In genomic region chr16:30369938-30370443, GRCh38 we compare ENCODE assay signal across 8 cellular contexts. TPM values are rescaled to one million over a fixed set of nuclear protein-coding genes. Genes with fewer than 3 reads are reported as not detected.
DNase-seq lines count a peak whose midpoint lies in the region; ATAC-seq and TF ChIP-seq lines count a peak whose summit lies in the region.

No MANE protein-coding gene starts in this region.

- TF ChIP-seq CTCF in AG04449 (IDR thresholded peaks at IDR 0.05; ENCODE audit: insufficient read depth, low read length, missing control alignments) = no peak
- no peak for TF ChIP-seq CTCF in LNCaP clone FGC (IDR thresholded peaks at IDR 0.05; ENCODE audit: control insufficient read depth, extremely low read depth, insufficient read depth)

- H3K9ac ChIP-seq in endocrine pancreas (ENCODE audit: control insufficient read depth, insufficient read depth, low read length) (peak overlapping the region; percentile 60), trophoblast cell (ENCODE audit: low read length) (peak overlapping the region; percentile 73)

- H3K4ac ChIP-seq in trophoblast cell (ENCODE audit: low read depth, low read length) = peak overlapping the region; percentile 96

- ATAC-seq in GM19351 (IDR thresholded peaks at IDR 0.05; ENCODE audit: unreplicated experiment) (peak; percentile 10), GM19328 (IDR thresholded peaks at IDR 0.05; ENCODE audit: unreplicated experiment) (no peak)

- H3K4me3 ChIP-seq in AG04449 (ENCODE audit: low read depth, low read length) (peak overlapping the region; percentile 85), LNCaP clone FGC (ENCODE audit: low read depth, low read length) (peak overlapping the region; percentile 82), endocrine pancreas (ENCODE audit: control insufficient read depth, insufficient read depth, low read length) (no peak overlapping the region), trophoblast cell (ENCODE audit: low read depth, low read length) (peak overlapping the region; percentile 83)

- H2BK12ac ChIP-seq in trophoblast cell (ENCODE audit: low read length) = no peak overlapping the region

- no peaks in the 10 kb centered on the region for H3K4me1 ChIP-seq in endocrine pancreas (ENCODE audit: control insufficient read depth, insufficient read depth, low read length)
- peaks cover 21 to 27% of the 10 kb centered on the region in 2 experiments for H3K4me1 ChIP-seq in trophoblast cell (ENCODE audit: control insufficient read depth in 1 of 2, insufficient read depth in 2 of 2, low read length in 2 of 2)

- DNase-seq in AG04449 (ENCODE audit: low read depth, low spot score) (no peak), LNCaP clone FGC (ENCODE audit: low read depth) (no peak), trophoblast cell (no peak), ACHN (no peak), 8988T (no peak)

- H3K36me3 ChIP-seq in endocrine pancreas (ENCODE audit: control insufficient read depth, insufficient read depth, low read length) (no peaks in the 10 kb centered on the region), trophoblast cell (ENCODE audit: control insufficient read depth in 1 of 2, insufficient read depth in 2 of 2, low read length in 2 of 2) (peaks cover 8 to 16% of the 10 kb centered on the region in 2 experiments)

- peak overlapping the region; percentile 86 for H4K91ac ChIP-seq in trophoblast cell (ENCODE audit: low read depth, low read length)

- peaks cover 23% of the 10 kb centered on the region for H3K79me2 ChIP-seq in trophoblast cell (ENCODE audit: control insufficient read depth, insufficient read depth, low read length, poor library complexity)

- H2AFZ ChIP-seq in trophoblast cell (ENCODE audit: insufficient read depth, low read length, poor library complexity) = no peak overlapping the region

- H3K9me3 ChIP-seq in endocrine pancreas (ENCODE audit: control insufficient read depth, low read length) (no peaks in the 10 kb centered on the region), trophoblast cell (ENCODE audit: insufficient read depth, low read depth, low read length) (no peaks in the 10 kb centered on the region)

- CTCF ChIA-PET in AG04449 (lab: Yijun Ruan, JAX) = interaction anchor here (1.1 to 1.9 kb wide), 5 partner anchors 10 to 278 kb away, joined by 3 to 9 read pairs (median 4); partner anchors contain the start of genes CD2BP2 and TBX6

- H3K18ac ChIP-seq in trophoblast cell (ENCODE audit: low read length) = no peak overlapping the region

- peak overlapping the region; percentile 75 for H3K14ac ChIP-seq in trophoblast cell (ENCODE audit: low read length)

- H3K23ac ChIP-seq in trophoblast cell (ENCODE audit: low read length) = no peak overlapping the region

- peak overlapping the region; percentile 93 for H3K4me2 ChIP-seq in trophoblast cell (ENCODE audit: low read length)

- H3K79me1 ChIP-seq in trophoblast cell (ENCODE audit: low read length) = peaks cover 10% of the 10 kb centered on the region

- POLR2A ChIA-PET in AG04449 (lab: Yijun Ruan, JAX) = interaction anchor here (1.0 to 1.9 kb wide), 3 partner anchors 13 to 35 kb away, joined by 4 to 12 read pairs (median 8); partner anchors contain the start of genes CD2BP2 and SEPTIN1

- no peak overlapping the region for H2BK120ac ChIP-seq in trophoblast cell (ENCODE audit: insufficient read depth, low read length, poor library complexity)

- no CpG with 5 or more reads among the region's 73 CpGs for WGBS in trophoblast cell (ENCODE audit: extremely low coverage, insufficient coverage, insufficient read length)

- no peak overlapping the region for H2AK5ac ChIP-seq in trophoblast cell (ENCODE audit: low read length)

- H4K8ac ChIP-seq in trophoblast cell (ENCODE audit: low read depth, low read length) = peak overlapping the region; percentile 74

- peak overlapping the region; percentile 70 for H2BK5ac ChIP-seq in trophoblast cell (ENCODE audit: low read depth, low read length, poor library complexity)

- peak overlapping the region; percentile 37 for H4K12ac ChIP-seq in trophoblast cell (ENCODE audit: low read depth, low read length)

- in situ Hi-C loops in ACHN (cut with HindIII; ENCODE audit: low pct_ligation_motif_present, low pct_unique_long_range_greater_than_20kb, low sequenced_read_pairs) = no loop called here

- peak overlapping the region; percentile 75 for H3K27ac ChIP-seq in trophoblast cell (ENCODE audit: low read depth, low read length)

- H3K27me3 ChIP-seq in endocrine pancreas (ENCODE audit: control insufficient read depth, insufficient read depth, low read length) = no peaks in the 10 kb centered on the region
- H3K27me3 ChIP-seq in trophoblast cell (ENCODE audit: insufficient read depth, low read length) = no peaks in the 10 kb centered on the region

RNA-seq across cellular contexts. Expression of gene TBC1D10B, which starts 0.3 kb away (rescaled TPM):
- 29.4 and 29.9 TPM in 2 replicates for polyA plus RNA-seq in trophoblast cell (2013)

RNA-seq across cellular contexts. Expression of gene MYL11, which starts 4.6 kb away (rescaled TPM):
- 4.0 and 5.0 TPM in 2 replicates for polyA plus RNA-seq in trophoblast cell (2013)

RNA-seq across cellular contexts. Expression of gene SEPTIN1, which starts 12.4 kb away (rescaled TPM):
- polyA plus RNA-seq in trophoblast cell (2013) = 1.3 and 1.5 TPM in 2 replicates

RNA-seq across cellular contexts. Expression of gene CD2BP2, which starts 14.9 kb away (rescaled TPM):
- polyA plus RNA-seq in trophoblast cell (2013) = 35.5 and 38.3 TPM in 2 replicates

RNA-seq across cellular contexts. Expression of gene ZNF48, which starts 25.2 kb away (rescaled TPM):
- 11.6 and 12.1 TPM in 2 replicates for polyA plus RNA-seq in trophoblast cell (2013)
